In genomic region chr21:38753114-38754100, GRCh38 we compare ENCODE assay signal across 18 cellular contexts. TPM values are rescaled to one million over a fixed set of nuclear protein-coding genes. Genes with fewer than 3 reads are reported as not detected.
A peak's percentile ranks its signal among the peaks of the same experiment; 100 is the strongest.
DNase-seq lines count a peak whose midpoint lies in the region; ATAC-seq and TF ChIP-seq lines count a peak whose summit lies in the region.
"Had no signal": no experiment of that assay in that cellular context is flagged by ENCODE, and none has a peak within 500 bp of the region (broad histone marks: within the 10 kb centered on the region; RNA-seq: fewer than 3 reads in every experiment).

No MANE protein-coding gene starts in this region.

- ATAC-seq in gastroesophageal sphincter (no peak), thoracic aorta (ENCODE audit: insufficient number of reproducible peaks, low FRiP score, low read depth) (no peak), GM21737 (IDR thresholded peaks at IDR 0.05; ENCODE audit: unreplicated experiment) (no peak), heart left ventricle (no peak)
- ATAC-seq in stimulated activated naive CD8-positive, alpha-beta T cell treated with anti-CD3 and anti-CD28 coated beads, Interleukin-15, Interleukin-2, amounts not matched to agents 100 U/mL and 50 U/mL, for 24 hours: no peak
- ATAC-seq: pancreas; stimulated activated naive B cell treated with anti-CD40 and anti-IgM and Interleukin-4, amounts not matched to agents 10 μg/mL and 1 μg/mL and 100 μg/mL, for 72 hours had no signal

- H3K4me1 ChIP-seq in adrenal gland (replicated peaks in 1 of 2): peaks cover 9 to 36% of the 10 kb centered on the region in 2 donors
- peaks cover 0 to 55% (median 4%) of the 10 kb centered on the region in 3 donors for H3K4me1 ChIP-seq in gastroesophageal sphincter
- H3K4me1 ChIP-seq in thoracic aorta (ENCODE audit: control insufficient read depth in 1 of 2, low read depth in 2 of 2): peaks cover 62 to 78% of the 10 kb centered on the region in 2 donors
- peaks cover 0 to 62% (median 12%) of the 10 kb centered on the region in 12 donors for H3K4me1 ChIP-seq in heart left ventricle
- H3K4me1 ChIP-seq: pancreas had no signal

- H3K27ac ChIP-seq in adrenal gland (peak overlapping the region in 3 of 5 donors; percentile 12 to 84 (median 63)), gastroesophageal sphincter (peak overlapping the region in 2 of 4 donors; percentile 45 to 70), thoracic aorta (peak overlapping the region; percentile 91), heart left ventricle (no peak overlapping the region)
- H3K27ac ChIP-seq: pancreas had no signal

- TF ChIP-seq POLR2A in adrenal gland (IDR thresholded peaks at IDR 0.05) (no peak), gastroesophageal sphincter (IDR thresholded peaks at IDR 0.05) (no peak), heart left ventricle (IDR thresholded peaks at IDR 0.05) (no peak)

- H3K27me3 ChIP-seq in adrenal gland (no peaks in the 10 kb centered on the region), gastroesophageal sphincter (no peaks in the 10 kb centered on the region), thoracic aorta (replicated peaks; ENCODE audit: insufficient read depth) (no peaks in the 10 kb centered on the region), heart left ventricle (no peaks in the 10 kb centered on the region)
- H3K27me3 ChIP-seq: pancreas had no signal

- TF ChIP-seq CTCF in adrenal gland (IDR thresholded peaks at IDR 0.05): no peak
- no peak for TF ChIP-seq CTCF in gastroesophageal sphincter (IDR thresholded peaks at IDR 0.05)
- TF ChIP-seq CTCF in thoracic aorta (IDR thresholded peaks at IDR 0.05): no peak
- TF ChIP-seq CTCF in heart left ventricle (IDR thresholded peaks at IDR 0.05): no peak

- DNase-seq in G401 (ENCODE audit: low spot score) (peak; percentile 35), adrenal gland (no peak), thoracic aorta (ENCODE audit: low spot score) (no peak), heart left ventricle (no peak), HCEC 1CT (no peak)
- DNase-seq in stimulated activated naive CD8-positive, alpha-beta T cell treated with anti-CD3 and anti-CD28 coated beads, Interleukin-15, Interleukin-2, amounts not matched to agents 100 U/mL and 50 U/mL, for 24 hours: no peak
- DNase-seq: activated CD4-positive, CD25-positive, alpha-beta regulatory T cell; amniotic stem cell; GOT3; KBM-7; NCI-H1092; NCI-H774; pancreas; RPMI8226; spleen; stimulated activated naive B cell treated with anti-CD40 and anti-IgM and Interleukin-4, amounts not matched to agents 10 μg/mL and 1 μg/mL and 100 μg/mL, for 72 hours had no signal

- no peak overlapping the region for H3K4me3 ChIP-seq in adrenal gland
- H3K4me3 ChIP-seq in gastroesophageal sphincter: no peak overlapping the region
- no peak overlapping the region for H3K4me3 ChIP-seq in thoracic aorta
- no peak overlapping the region for H3K4me3 ChIP-seq in heart left ventricle
- H3K4me3 ChIP-seq: pancreas, spleen had no signal

- no peaks in the 10 kb centered on the region for H3K36me3 ChIP-seq in adrenal gland (replicated peaks in 1 of 2)
- H3K36me3 ChIP-seq in gastroesophageal sphincter: no peaks in the 10 kb centered on the region
- no peaks in the 10 kb centered on the region for H3K36me3 ChIP-seq in thoracic aorta
- no peaks in the 10 kb centered on the region for H3K36me3 ChIP-seq in heart left ventricle
- H3K36me3 ChIP-seq: pancreas, spleen had no signal

- in situ Hi-C loops in G401 (cut with HindIII; ENCODE audit: low sequenced_read_pairs): no loop called here

- intact Hi-C loops in adrenal gland (cut with DNase I): no loop called here
- intact Hi-C loops in heart left ventricle (cut with DNase I): no loop called here

- H3K9me3 ChIP-seq in adrenal gland (replicated peaks in 1 of 3) (no peaks in the 10 kb centered on the region), gastroesophageal sphincter (no peaks in the 10 kb centered on the region), thoracic aorta (no peaks in the 10 kb centered on the region), heart left ventricle (no peaks in the 10 kb centered on the region)
- H3K9me3 ChIP-seq: pancreas, spleen had no signal

- 55 to 63% (median 58%) methylated on average over 9 of the region's 9 CpGs for WGBS in adrenal gland, 4 donors
- 40 to 44% methylated on average over 9 of the region's 9 CpGs for WGBS in gastroesophageal sphincter (ENCODE audit: low coverage in 1 of 2), 2 donors
- 72 to 79% (median 76%) methylated on average over 9 of the region's 9 CpGs for WGBS in heart left ventricle, 4 donors

- peak; percentile 95 for TF ChIP-seq EP300 in gastroesophageal sphincter (IDR thresholded peaks at IDR 0.05)

RNA-seq across cellular contexts. Expression of gene ETS2, which starts 52.3 kb away (rescaled TPM):
- 0.86 and 1.8 TPM in 2 replicates for total RNA-seq in G401 (2014; rRNA removed; shearing (Covaris generic))
- total RNA-seq in adrenal gland (10 to 100 TPM; 38.5 to 66.8 (median 49.2) TPM), gastroesophageal sphincter (100 to 1,000 TPM in 1 of 4 donors, 10 to 100 TPM in 3; 50.9 to 169 (median 63.5) TPM), thoracic aorta (100 to 1,000 TPM; 120 to 226 TPM), heart left ventricle (10 to 100 TPM; 27.9 to 92.7 (median 45.1) TPM)
- polyA plus RNA-seq in adrenal gland (10 to 100 TPM; 26.2 to 38.8 (median 34.8) TPM), heart left ventricle (10 to 100 TPM; 19.0 to 35.7 TPM)

Comparison
In these comparisons a context has a peak if more than half of its experiments do, and no peak if none do; other contexts are left out.
1. H3K27ac ChIP-seq: peak in adrenal gland (3 of 5) and thoracic aorta (2 of 2); none in heart left ventricle (0 of 12).
2. RNA of gene ETS2, which starts 52.3 kb away (total RNA-seq): 120 to 226 TPM in thoracic aorta, 50.9 to 169 TPM in gastroesophageal sphincter, 38.5 to 66.8 TPM in adrenal gland and 27.9 to 92.7 TPM in heart left ventricle; 0.86 to 1.8 TPM in G401; every median in the first group is over 10 times any median in the second.